In genomic region chr15:69160141-69160975, GRCh38 we compare ENCODE assay signal across 8 cellular contexts. TPM values are rescaled to one million over a fixed set of nuclear protein-coding genes. Genes with fewer than 3 reads are reported as not detected.
DNase-seq lines count a peak whose midpoint lies in the region; ATAC-seq and TF ChIP-seq lines count a peak whose summit lies in the region.

Gene GLCE, plus strand, starts transcription at chr15:69160635. Its CDS starts 95,172 bp downstream, at chr15:69255807.

- TF ChIP-seq POLR2A in Peyer's patch (IDR thresholded peaks at IDR 0.05) = peak; percentile 90 to 94
- TF ChIP-seq POLR2A in esophagus squamous epithelium (IDR thresholded peaks at IDR 0.05) = peak in 3 of 4 donors; percentile 59 to 93 (median 80)

- intact Hi-C loops in esophagus squamous epithelium (cut with DNase I) = no loop called here

- DNase-seq in DMS79 (lab: John Stamatoyannopoulos, UW) = peak; percentile 77
- peak; percentile 92 to 98 (median 98) for DNase-seq in Peyer's patch
- DNase-seq in activated T-helper 1 cell treated with Interleukin-2 at 50 U/mL for 16 hours (ENCODE audit: low read depth) = peak; percentile 85
- peak; percentile 58 for DNase-seq in esophagus squamous epithelium (lab: John Stamatoyannopoulos, UW)
- DNase-seq in stimulated activated CD8-positive, alpha-beta memory T cell treated with anti-CD3 and anti-CD28 coated beads, Interleukin-7, amount 100 ng/mL, for 24 hours (ENCODE audit: low read depth) = peak; percentile 75

- ATAC-seq in GM21786 (IDR thresholded peaks at IDR 0.05; ENCODE audit: unreplicated experiment) = peak; percentile 95

- H3K27me3 ChIP-seq in Peyer's patch (no peaks in the 10 kb centered on the region), esophagus squamous epithelium (no peaks in the 10 kb centered on the region), muscle layer of duodenum (ENCODE audit: low read depth, low read length) (no peaks in the 10 kb centered on the region)

- TF ChIP-seq CTCF in Peyer's patch (IDR thresholded peaks at IDR 0.05) = no peak
- TF ChIP-seq CTCF in esophagus squamous epithelium (IDR thresholded peaks at IDR 0.05) = no peak

- 0 to 1% methylated on average over 20 to 21 of the region's 75 CpGs for WGBS in esophagus squamous epithelium, 2 donors

- H3K27ac ChIP-seq in KOPT-K1 (ENCODE audit: low read depth, low read length, poor library complexity, severe bottlenecking) (peak within 1 kb of the TSS; percentile 38), Peyer's patch (peak within 1 kb of the TSS; percentile 77 to 87 (median 82)), esophagus squamous epithelium (peak within 1 kb of the TSS; percentile 87 to 92 (median 91)), muscle layer of duodenum (ENCODE audit: low read length) (peak within 1 kb of the TSS; percentile 36)

- H3K9me3 ChIP-seq in KOPT-K1 (ENCODE audit: insufficient read depth, low read length, poor library complexity, severe bottlenecking) (no peaks in the 10 kb centered on the region), Peyer's patch (no peaks in the 10 kb centered on the region), esophagus squamous epithelium (no peaks in the 10 kb centered on the region), muscle layer of duodenum (ENCODE audit: control insufficient read depth in 1 of 2, low read length in 2 of 2) (no peaks in the 10 kb centered on the region)

- H3K4me1 ChIP-seq in Peyer's patch (peaks cover 0 to 8% (median 3%) of the 10 kb centered on the region in 4 donors), esophagus squamous epithelium (peaks cover 0 to 32% (median 0%) of the 10 kb centered on the region in 3 donors), muscle layer of duodenum (ENCODE audit: control insufficient read depth in 1 of 2, insufficient read depth in 2 of 2, low read length in 2 of 2) (peaks cover 0 to 6% of the 10 kb centered on the region in 2 donors)

- H3K4me3 ChIP-seq in Peyer's patch = peak within 1 kb of the TSS; percentile 80 to 87 (median 86)
- peak within 1 kb of the TSS; percentile 81 to 99 (median 90) for H3K4me3 ChIP-seq in esophagus squamous epithelium
- H3K4me3 ChIP-seq in muscle layer of duodenum (ENCODE audit: low read depth in 1 of 2, low read length in 2 of 2) = peak within 1 kb of the TSS; percentile 82 to 86

- H3K36me3 ChIP-seq in KOPT-K1 (ENCODE audit: insufficient read depth, low read length) = no peaks in the 10 kb centered on the region
- H3K36me3 ChIP-seq in Peyer's patch = no peaks in the 10 kb centered on the region
- no peaks in the 10 kb centered on the region for H3K36me3 ChIP-seq in esophagus squamous epithelium
- no peaks in the 10 kb centered on the region for H3K36me3 ChIP-seq in muscle layer of duodenum (ENCODE audit: control insufficient read depth in 1 of 2, insufficient read depth in 2 of 2, low read length in 2 of 2)

RNA-seq across cellular contexts. Expression of gene GLCE, which starts in this region (rescaled TPM):
- total RNA-seq in Peyer's patch = 10 to 100 TPM; 33.8 to 50.7 (median 43.8) TPM
- total RNA-seq in esophagus squamous epithelium = 10 to 100 TPM; 20.4 to 26.1 (median 22.9) TPM

Comparison
In these comparisons a context has a peak if more than half of its experiments do, and no peak if none do; other contexts are left out.
1. Peak in every context shown above with its lines: DNase-seq, ATAC-seq, H3K4me3 ChIP-seq and H3K27ac ChIP-seq.
2. H3K27ac ChIP-seq: peak in every context shown above with its lines; median percentile 91 in esophagus squamous epithelium; 82 in Peyer's patch; 38 in KOPT-K1; 36 in muscle layer of duodenum.